ENCODE assay signal across 1 cellular context in genomic region chr4:15668566-15669435, GRCh38.
TF ChIP-seq lines count a peak whose summit lies in the region.

No MANE protein-coding gene starts in this region.

TF ChIP-seq in K562, 482 proteins besides CTCF, POLR2A, EP300 and RAD21:
- TF ChIP-seq ZNF143 (CRISPR knock-in tag; IDR thresholded peaks at IDR 0.05) (no peak), ZNF668 (CRISPR knock-in tag; IDR thresholded peaks at IDR 0.05) (no peak), ZNF239 (CRISPR knock-in tag; IDR thresholded peaks at IDR 0.05) (no peak), MEIS2 (IDR thresholded peaks at IDR 0.05; ENCODE audit: partially characterized antibody) (no peak), RBBP5 (IDR thresholded peaks at IDR 0.05; ENCODE audit: borderline replicate concordance, insufficient read depth, low read length, poor library complexity, severe bottlenecking) (no peak), HIVEP1 (CRISPR knock-in tag; IDR thresholded peaks at IDR 0.05) (no peak), NFYB (IDR thresholded peaks at IDR 0.05; ENCODE audit: extremely low read depth, insufficient read length) (no peak), SMC3 (conservative IDR thresholded peaks at IDR 0.05; ENCODE audit: insufficient read depth, low read depth, low read length) (no peak), ETS1 (conservative IDR thresholded peaks at IDR 0.05; ENCODE audit: control insufficient read depth, low read depth, low read length) (no peak), MNT (conservative IDR thresholded peaks at IDR 0.05) (no peak), GTF2B (IDR thresholded peaks at IDR 0.05; ENCODE audit: extremely low read depth, insufficient read length) (no peak)
- TF ChIP-seq, protein P1, sequence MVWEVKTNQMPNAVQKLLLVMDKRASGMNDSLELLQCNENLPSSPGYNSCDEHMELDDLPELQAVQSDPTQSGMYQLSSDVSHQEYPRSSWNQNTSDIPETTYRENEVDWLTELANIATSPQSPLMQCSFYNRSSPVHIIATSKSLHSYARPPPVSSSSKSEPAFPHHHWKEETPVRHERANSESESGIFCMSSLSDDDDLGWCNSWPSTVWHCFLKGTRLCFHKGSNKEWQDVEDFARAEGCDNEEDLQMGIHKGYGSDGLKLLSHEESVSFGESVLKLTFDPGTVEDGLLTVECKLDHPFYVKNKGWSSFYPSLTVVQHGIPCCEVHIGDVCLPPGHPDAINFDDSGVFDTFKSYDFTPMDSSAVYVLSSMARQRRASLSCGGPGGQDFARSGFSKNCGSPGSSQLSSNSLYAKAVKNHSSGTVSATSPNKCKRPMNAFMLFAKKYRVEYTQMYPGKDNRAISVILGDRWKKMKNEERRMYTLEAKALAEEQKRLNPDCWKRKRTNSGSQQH (CRISPR knock-in tag; IDR thresholded peaks at IDR 0.05) = no peak
- TF ChIP-seq, protein P2, sequence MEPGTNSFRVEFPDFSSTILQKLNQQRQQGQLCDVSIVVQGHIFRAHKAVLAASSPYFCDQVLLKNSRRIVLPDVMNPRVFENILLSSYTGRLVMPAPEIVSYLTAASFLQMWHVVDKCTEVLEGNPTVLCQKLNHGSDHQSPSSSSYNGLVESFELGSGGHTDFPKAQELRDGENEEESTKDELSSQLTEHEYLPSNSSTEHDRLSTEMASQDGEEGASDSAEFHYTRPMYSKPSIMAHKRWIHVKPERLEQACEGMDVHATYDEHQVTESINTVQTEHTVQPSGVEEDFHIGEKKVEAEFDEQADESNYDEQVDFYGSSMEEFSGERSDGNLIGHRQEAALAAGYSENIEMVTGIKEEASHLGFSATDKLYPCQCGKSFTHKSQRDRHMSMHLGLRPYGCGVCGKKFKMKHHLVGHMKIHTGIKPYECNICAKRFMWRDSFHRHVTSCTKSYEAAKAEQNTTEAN (CRISPR knock-in tag; IDR thresholded peaks at IDR 0.05) = no peak
